Comparison of ENCODE assay signal across 14 cellular contexts in genomic region chr22:20587206-20587958, GRCh38.
"Had no signal": no experiment of that assay in that cellular context is flagged by ENCODE, and none has a peak within 500 bp of the region (broad histone marks: within the 10 kb centered on the region; RNA-seq: fewer than 3 reads in every experiment).

No MANE protein-coding gene starts in this region.

- H3K4me3 ChIP-seq: esophagus squamous epithelium, lung, prostate gland, skin epidermis, tibial nerve had no signal

- H3K4me3 Mint-ChIP-seq: activated naive CD8-positive, alpha-beta T cell; immature natural killer cell; stimulated activated naive CD8-positive, alpha-beta T cell treated with anti-CD3 and anti-CD28 coated beads, Interleukin-15, Interleukin-2, amounts not matched to agents 100 ng/mL and 50 ng/mL, for 24 hours had no signal

- H3K9me3 Mint-ChIP-seq: immature natural killer cell; stimulated activated naive CD8-positive, alpha-beta T cell treated with anti-CD3 and anti-CD28 coated beads, Interleukin-15, Interleukin-2, amounts not matched to agents 100 ng/mL and 50 ng/mL, for 24 hours had no signal

- H3K27ac ChIP-seq: prostate gland, tibial nerve had no signal

- H3K36me3 Mint-ChIP-seq: activated naive CD8-positive, alpha-beta T cell had no signal

- H3K27me3 ChIP-seq: esophagus squamous epithelium, tibial nerve had no signal

- H3K4me1 ChIP-seq: prostate gland, tibial nerve had no signal

- H3K27ac Mint-ChIP-seq: stimulated activated naive CD8-positive, alpha-beta T cell treated with anti-CD3 and anti-CD28 coated beads, Interleukin-15, Interleukin-2, amounts not matched to agents 100 ng/mL and 50 ng/mL, for 24 hours had no signal

- H3K27me3 Mint-ChIP-seq: activated naive CD8-positive, alpha-beta T cell; stimulated activated naive CD8-positive, alpha-beta T cell treated with anti-CD3 and anti-CD28 coated beads, Interleukin-15, Interleukin-2, amounts not matched to agents 100 ng/mL and 50 ng/mL, for 24 hours had no signal

- H3K9me3 ChIP-seq: esophagus squamous epithelium, prostate gland, tibial nerve had no signal

- DNase-seq: activated CD4-positive, alpha-beta T cell treated with anti-CD3 and anti-CD28 coated beads, Interleukin-2, amount 50 U/mL, for 48 hours; dermis blood vessel endothelial cell; effector memory CD4-positive, alpha-beta T cell; esophagus squamous epithelium; immature natural killer cell; midbrain; stimulated activated CD4-positive, alpha-beta T cell treated with anti-CD3 and anti-CD28 coated beads, Interleukin-15, amount 100 ng/mL, for 24 hours; stimulated activated CD4-positive, alpha-beta T cell treated with anti-CD3 and anti-CD28 coated beads, Interleukin-2, amount 100 ng/mL, for 48 hours had no signal
